ENCODE assay signal across 37 cellular contexts in genomic region chr4:172149329-172149728, GRCh38.
"Had no signal": no experiment of that assay in that cellular context is flagged by ENCODE, and none has a peak within 500 bp of the region (broad histone marks: within the 10 kb centered on the region; RNA-seq: fewer than 3 reads in every experiment).

No MANE protein-coding gene starts in this region.

- H3K4me1 Mint-ChIP-seq: activated CD4-positive, alpha-beta T cell treated with anti-CD3 and anti-CD28 coated beads, Interleukin-2, amount 10 ng/mL, durations not matched to agents 7 days and 5 days; activated CD8-positive, alpha-beta memory T cell treated with anti-CD3 and anti-CD28 coated beads, Interleukin-2, amount 10 ng/mL, durations not matched to agents 7 days and 5 days; activated naive CD4-positive, alpha-beta T cell treated with anti-CD3 and anti-CD28 coated beads, Interleukin-2, amount 50 U/mL, for 24 hours; activated naive CD8-positive, alpha-beta T cell treated with anti-CD3 and anti-CD28 coated beads for 36 hours; activated naive CD8-positive, alpha-beta T cell treated with anti-CD3 and anti-CD28 coated beads, Interleukin-2, amount 50 U/mL, for 24 hours; central memory CD8-positive, alpha-beta T cell; T-helper 17 cell had no signal

- H3K4me3 ChIP-seq: adrenal gland, body of pancreas, coronary artery, esophagus muscularis mucosa, gastrocnemius medialis, heart left ventricle, hepatocyte had no signal

- DNase-seq: activated CD4-positive, alpha-beta T cell treated with anti-CD3 and anti-CD28 coated beads for 4 hours; activated CD4-positive, alpha-beta T cell treated with anti-CD3 and anti-CD28 coated beads, Interleukin-2, amount 10 ng/mL, durations not matched to agents 7 days and 5 days; activated CD4-positive, alpha-beta T cell treated with anti-CD3 and anti-CD28 coated beads, Interleukin-2, amount 50 U/mL, for 4 hours; activated CD4-positive, CD25-positive, alpha-beta regulatory T cell; activated CD4-positive, CD25-positive, alpha-beta regulatory T cell treated with anti-CD3 and anti-CD28 coated beads, Interleukin-2, amount 50 U/mL, for 72 hours; activated CD8-positive, alpha-beta memory T cell treated with anti-CD3 and anti-CD28 coated beads, Interleukin-2, amount 10 ng/mL, durations not matched to agents 7 days and 5 days; activated CD8-positive, alpha-beta memory T cell treated with anti-CD3 and anti-CD28 coated beads, Interleukin-2, amount 50 U/mL, for 4 hours; activated CD8-positive, alpha-beta T cell treated with anti-CD3 and anti-CD28 coated beads for 36 hours; activated effector memory CD4-positive, alpha-beta T cell treated with anti-CD3 and anti-CD28 coated beads, Interleukin-2, amount 50 U/mL, for 16 hours; activated naive CD4-positive, alpha-beta T cell treated with anti-CD3 and anti-CD28 coated beads for 36 hours; activated naive CD8-positive, alpha-beta T cell treated with anti-CD3 and anti-CD28 coated beads for 36 hours; activated naive CD8-positive, alpha-beta T cell treated with anti-CD3 and anti-CD28 coated beads, Interleukin-2, amount 50 U/mL, for 24 hours; activated T-cell treated with anti-CD3 and anti-CD28 coated beads, Interleukin-2, amount 50 U/mL, for 1 hour; activated T-cell treated with anti-CD3 and anti-CD28 coated beads, Interleukin-2, amount 50 U/mL, for 48 hours; adrenal gland; amygdala; aorta; body of pancreas; dermis blood vessel endothelial cell; effector CD4-positive, alpha-beta T cell; effector memory CD8-positive, alpha-beta T cell; erythroblast; foreskin keratinocyte; gastrocnemius medialis; glutamatergic neuron; heart left ventricle; T-helper 1 cell; T-helper 17 cell; T1000 had no signal

- H2AFZ ChIP-seq: hepatocyte had no signal

- H3K27ac Mint-ChIP-seq: activated CD4-positive, alpha-beta T cell treated with anti-CD3 and anti-CD28 coated beads, Interleukin-2, amount 10 ng/mL, durations not matched to agents 7 days and 5 days; activated CD8-positive, alpha-beta memory T cell treated with anti-CD3 and anti-CD28 coated beads, Interleukin-2, amount 10 ng/mL, durations not matched to agents 7 days and 5 days; activated CD8-positive, alpha-beta T cell treated with anti-CD3 and anti-CD28 coated beads for 36 hours; activated naive CD4-positive, alpha-beta T cell treated with anti-CD3 and anti-CD28 coated beads for 36 hours; activated naive CD4-positive, alpha-beta T cell treated with anti-CD3 and anti-CD28 coated beads, Interleukin-2, amount 50 U/mL, for 24 hours; activated naive CD8-positive, alpha-beta T cell treated with anti-CD3 and anti-CD28 coated beads for 36 hours; activated naive CD8-positive, alpha-beta T cell treated with anti-CD3 and anti-CD28 coated beads, Interleukin-2, amount 50 U/mL, for 24 hours; activated T-helper 1 cell treated with anti-CD3 and anti-CD28 coated beads, Interleukin-12 subunit alpha, Interleukin-12 subunit beta, Interleukin-2, Interleukin-4 antibody, amounts not matched to agents 30 ng/mL and 10 ng/mL and 1 ng/mL, durations not matched to agents 14 hours and 24 hours and 36 hours; activated T-helper 2 cell treated with anti-CD3 and anti-CD28 coated beads, Interferon-gamma antibody, Interleukin-2, Interleukin-4, amounts not matched to agents 10 μg/mL and 5 μg/mL and 100 μg/mL, durations not matched to agents 14 hours and 24 hours and 36 hours; effector memory CD8-positive, alpha-beta T cell; T-helper 17 cell; T-helper 2 cell treated with Interferon-gamma antibody and Interleukin-4, amounts not matched to agents 5 μg/mL and 100 μg/mL, for 36 hours had no signal

- H3K9me3 ChIP-seq: adrenal gland, body of pancreas, esophagus muscularis mucosa, gastrocnemius medialis, heart left ventricle had no signal

- H3K27ac ChIP-seq: adrenal gland, body of pancreas, coronary artery, esophagus muscularis mucosa, foreskin keratinocyte, gastrocnemius medialis, heart left ventricle, hepatocyte had no signal

- H3K9me3 Mint-ChIP-seq: activated CD4-positive, alpha-beta T cell treated with anti-CD3 and anti-CD28 coated beads, Interleukin-2, amount 10 ng/mL, durations not matched to agents 7 days and 5 days; activated naive CD4-positive, alpha-beta T cell treated with anti-CD3 and anti-CD28 coated beads, Interleukin-2, amount 50 U/mL, for 24 hours; activated naive CD8-positive, alpha-beta T cell treated with anti-CD3 and anti-CD28 coated beads for 36 hours; activated naive CD8-positive, alpha-beta T cell treated with anti-CD3 and anti-CD28 coated beads, Interleukin-2, amount 50 U/mL, for 24 hours; activated T-helper 1 cell treated with anti-CD3 and anti-CD28 coated beads, Interleukin-12 subunit alpha, Interleukin-12 subunit beta, Interleukin-2, Interleukin-4 antibody, amounts not matched to agents 30 ng/mL and 10 ng/mL and 1 ng/mL, durations not matched to agents 14 hours and 24 hours and 36 hours; activated T-helper 2 cell treated with anti-CD3 and anti-CD28 coated beads, Interferon-gamma antibody, Interleukin-2, Interleukin-4, amounts not matched to agents 10 μg/mL and 5 μg/mL and 100 μg/mL, durations not matched to agents 14 hours and 24 hours and 36 hours; T-helper 2 cell treated with Interferon-gamma antibody and Interleukin-4, amounts not matched to agents 5 μg/mL and 100 μg/mL, for 36 hours had no signal

- H3K36me3 ChIP-seq: adrenal gland, esophagus muscularis mucosa, gastrocnemius medialis, heart left ventricle had no signal

- H3K36me3 Mint-ChIP-seq: activated CD8-positive, alpha-beta memory T cell treated with anti-CD3 and anti-CD28 coated beads, Interleukin-2, amount 10 ng/mL, durations not matched to agents 7 days and 5 days; activated naive CD4-positive, alpha-beta T cell treated with anti-CD3 and anti-CD28 coated beads, Interleukin-2, amount 50 U/mL, for 24 hours; activated naive CD8-positive, alpha-beta T cell treated with anti-CD3 and anti-CD28 coated beads for 36 hours had no signal

- H3K79me2 ChIP-seq: hepatocyte had no signal

- ATAC-seq: activated CD8-positive, alpha-beta memory T cell treated with anti-CD3 and anti-CD28 coated beads, Interleukin-2, amount 10 ng/mL, durations not matched to agents 7 days and 5 days; activated CD8-positive, alpha-beta T cell treated with anti-CD3 and anti-CD28 coated beads for 36 hours; activated naive CD8-positive, alpha-beta T cell treated with anti-CD3 and anti-CD28 coated beads, Interleukin-2, amount 50 U/mL, for 24 hours; body of pancreas; effector memory CD8-positive, alpha-beta T cell; foreskin keratinocyte; gastrocnemius medialis; T-helper 17 cell had no signal

- H3K4me2 ChIP-seq: hepatocyte had no signal

- H3K27me3 ChIP-seq: adrenal gland, body of pancreas, esophagus muscularis mucosa, foreskin keratinocyte, gastrocnemius medialis, heart left ventricle, hepatocyte had no signal

- H3K27me3 Mint-ChIP-seq: activated CD4-positive, alpha-beta T cell treated with anti-CD3 and anti-CD28 coated beads, Interleukin-2, amount 10 ng/mL, durations not matched to agents 7 days and 5 days; activated CD8-positive, alpha-beta memory T cell treated with anti-CD3 and anti-CD28 coated beads, Interleukin-2, amount 10 ng/mL, durations not matched to agents 7 days and 5 days; activated CD8-positive, alpha-beta T cell treated with anti-CD3 and anti-CD28 coated beads for 36 hours; activated naive CD4-positive, alpha-beta T cell treated with anti-CD3 and anti-CD28 coated beads, Interleukin-2, amount 50 U/mL, for 24 hours; activated naive CD8-positive, alpha-beta T cell treated with anti-CD3 and anti-CD28 coated beads for 36 hours; activated naive CD8-positive, alpha-beta T cell treated with anti-CD3 and anti-CD28 coated beads, Interleukin-2, amount 50 U/mL, for 24 hours; central memory CD8-positive, alpha-beta T cell; effector memory CD8-positive, alpha-beta T cell; T-helper 17 cell had no signal

- H3K4me3 Mint-ChIP-seq: activated CD4-positive, alpha-beta T cell treated with anti-CD3 and anti-CD28 coated beads, Interleukin-2, amount 10 ng/mL, durations not matched to agents 7 days and 5 days; activated CD8-positive, alpha-beta memory T cell treated with anti-CD3 and anti-CD28 coated beads, Interleukin-2, amount 10 ng/mL, durations not matched to agents 7 days and 5 days; activated CD8-positive, alpha-beta T cell treated with anti-CD3 and anti-CD28 coated beads for 36 hours; activated naive CD4-positive, alpha-beta T cell treated with anti-CD3 and anti-CD28 coated beads for 36 hours; activated naive CD4-positive, alpha-beta T cell treated with anti-CD3 and anti-CD28 coated beads, Interleukin-2, amount 50 U/mL, for 24 hours; activated naive CD8-positive, alpha-beta T cell treated with anti-CD3 and anti-CD28 coated beads for 36 hours; activated naive CD8-positive, alpha-beta T cell treated with anti-CD3 and anti-CD28 coated beads, Interleukin-2, amount 50 U/mL, for 24 hours; activated T-helper 1 cell treated with anti-CD3 and anti-CD28 coated beads, Interleukin-12 subunit alpha, Interleukin-12 subunit beta, Interleukin-2, Interleukin-4 antibody, amounts not matched to agents 30 ng/mL and 10 ng/mL and 1 ng/mL, durations not matched to agents 14 hours and 24 hours and 36 hours; central memory CD8-positive, alpha-beta T cell; effector memory CD8-positive, alpha-beta T cell; T-helper 17 cell; T-helper 2 cell treated with Interferon-gamma antibody and Interleukin-4, amounts not matched to agents 5 μg/mL and 100 μg/mL, for 36 hours had no signal

- H3K4me1 ChIP-seq: adrenal gland, body of pancreas, esophagus muscularis mucosa, foreskin keratinocyte, gastrocnemius medialis, heart left ventricle had no signal
